In the genomic region with DNA sequence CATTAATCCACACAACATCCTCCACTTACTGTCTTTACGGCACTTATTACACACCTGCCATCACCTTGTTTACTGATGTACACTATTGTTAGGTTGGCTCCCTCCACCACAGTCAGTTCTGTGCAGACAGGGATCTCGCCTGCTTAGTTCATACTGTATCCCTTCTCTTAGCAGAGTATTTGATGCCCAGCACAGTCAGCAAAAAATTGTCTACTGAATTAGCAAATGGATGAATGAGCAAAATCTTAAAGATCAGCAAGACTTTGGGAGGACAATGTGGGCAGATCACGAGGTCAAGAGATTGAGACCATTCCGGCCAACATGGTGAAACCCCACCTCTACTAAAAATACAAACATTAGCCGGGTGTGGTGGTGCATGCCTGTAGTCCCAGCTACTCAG, we compare ENCODE assay signal across 20 cellular contexts.
DNase-seq lines count a peak whose midpoint lies in the region; ATAC-seq, FAIRE-seq and TF ChIP-seq lines count a peak whose summit lies in the region.
"Had no signal": no experiment of that assay in that cellular context is flagged by ENCODE, and none has a peak within 500 bp of the region (broad histone marks: within the 10 kb centered on the region; RNA-seq: fewer than 3 reads in every experiment).

No MANE protein-coding gene starts in this region.

- peaks cover 9% of the 10 kb centered on the region for H3F3A ChIP-seq in Loucy (ENCODE audit: low read depth)

- CTCF ChIA-PET in activated CD4-positive, alpha-beta T cell treated with anti-CD3 and anti-CD28 coated beads, Interleukin-2, amount 10 ng/mL, durations not matched to agents 7 days and 5 days (lab: Charles Lee) = no interaction called here

- no peak overlapping the region for H3K27ac Mint-ChIP-seq in activated CD4-positive, alpha-beta T cell treated with anti-CD3 and anti-CD28 coated beads, Interleukin-2, amount 10 ng/mL, durations not matched to agents 24 days and 14 days
- H3K27ac Mint-ChIP-seq in activated CD4-positive, alpha-beta T cell treated with anti-CD3 and anti-CD28 coated beads, Interleukin-2, amount 10 ng/mL, durations not matched to agents 7 days and 5 days = no peak overlapping the region
- H3K27ac Mint-ChIP-seq in HFFc6 = no peak overlapping the region
- H3K27ac Mint-ChIP-seq: B cell; CD4-positive, CD25-positive, alpha-beta regulatory T cell; CD8-positive, alpha-beta T cell had no signal

- H3K4me3 Mint-ChIP-seq in activated CD4-positive, alpha-beta T cell treated with anti-CD3 and anti-CD28 coated beads, Interleukin-2, amount 10 ng/mL, durations not matched to agents 24 days and 14 days = no peak overlapping the region
- H3K4me3 Mint-ChIP-seq in activated CD4-positive, alpha-beta T cell treated with anti-CD3 and anti-CD28 coated beads, Interleukin-2, amount 10 ng/mL, durations not matched to agents 7 days and 5 days = no peak overlapping the region
- no peak overlapping the region for H3K4me3 Mint-ChIP-seq in HFFc6
- H3K4me3 Mint-ChIP-seq: B cell; CD4-positive, CD25-positive, alpha-beta regulatory T cell; CD8-positive, alpha-beta T cell had no signal

- no peaks in the 10 kb centered on the region for H3K9me3 ChIP-seq in Loucy (ENCODE audit: insufficient read depth, low read depth, low read length)
- H3K9me3 ChIP-seq: BLaER1, Caco-2 had no signal

- peak overlapping the region; percentile 5 for H3K9ac ChIP-seq in Loucy (ENCODE audit: low read depth, low read length, poor library complexity, severe bottlenecking)
- H3K9ac ChIP-seq: BLaER1, GM23248 had no signal

- H3K4me2 ChIP-seq in Loucy (ENCODE audit: low read depth, low read length, poor library complexity, severe bottlenecking) = no peak overlapping the region
- H3K4me2 ChIP-seq: BLaER1 had no signal

- H4K20me1 ChIP-seq in Loucy (ENCODE audit: insufficient read depth, low read length, poor library complexity, severe bottlenecking) = no peaks in the 10 kb centered on the region
- H4K20me1 ChIP-seq: BLaER1 had no signal

- POLR2A ChIA-PET in activated CD4-positive, alpha-beta T cell treated with anti-CD3 and anti-CD28 coated beads, Interleukin-2, amount 10 ng/mL, durations not matched to agents 7 days and 5 days (lab: Charles Lee) = no interaction called here

- H3K9me2 ChIP-seq in Loucy (replicated peaks; ENCODE audit: low read depth, low read length) = no peaks in the 10 kb centered on the region

- no peak for TF ChIP-seq CTCF in Loucy (conservative IDR thresholded peaks at IDR 0.05; ENCODE audit: low read length)
- TF ChIP-seq CTCF in HFFc6 (IDR thresholded peaks at IDR 0.05) = no peak

- no peak overlapping the region for H3K4me3 ChIP-seq in Loucy (ENCODE audit: low read length, poor library complexity, severe bottlenecking)
- H3K4me3 ChIP-seq: BLaER1, GM23248 had no signal

- no peaks in the 10 kb centered on the region for H3K4me1 Mint-ChIP-seq in activated CD4-positive, alpha-beta T cell treated with anti-CD3 and anti-CD28 coated beads, Interleukin-2, amount 10 ng/mL, durations not matched to agents 24 days and 14 days
- no peaks in the 10 kb centered on the region for H3K4me1 Mint-ChIP-seq in activated CD4-positive, alpha-beta T cell treated with anti-CD3 and anti-CD28 coated beads, Interleukin-2, amount 10 ng/mL, durations not matched to agents 7 days and 5 days
- peaks cover 40% of the 10 kb centered on the region for H3K4me1 Mint-ChIP-seq in HFFc6 (ENCODE audit: low read depth)
- H3K4me1 Mint-ChIP-seq: B cell had no signal

- no peaks in the 10 kb centered on the region for H3K9me3 Mint-ChIP-seq in activated CD4-positive, alpha-beta T cell treated with anti-CD3 and anti-CD28 coated beads, Interleukin-2, amount 10 ng/mL, durations not matched to agents 24 days and 14 days
- no peaks in the 10 kb centered on the region for H3K9me3 Mint-ChIP-seq in activated CD4-positive, alpha-beta T cell treated with anti-CD3 and anti-CD28 coated beads, Interleukin-2, amount 10 ng/mL, durations not matched to agents 7 days and 5 days
- no peaks in the 10 kb centered on the region for H3K9me3 Mint-ChIP-seq in HFFc6
- H3K9me3 Mint-ChIP-seq: CD8-positive, alpha-beta T cell had no signal

- H3K79me2 ChIP-seq in Loucy (ENCODE audit: insufficient read depth, low read length) = no peaks in the 10 kb centered on the region

- H3K27me3 Mint-ChIP-seq in activated CD4-positive, alpha-beta T cell treated with anti-CD3 and anti-CD28 coated beads, Interleukin-2, amount 10 ng/mL, durations not matched to agents 24 days and 14 days = peaks cover 30% of the 10 kb centered on the region
- H3K27me3 Mint-ChIP-seq in activated CD4-positive, alpha-beta T cell treated with anti-CD3 and anti-CD28 coated beads, Interleukin-2, amount 10 ng/mL, durations not matched to agents 7 days and 5 days = peaks cover 26% of the 10 kb centered on the region
- H3K27me3 Mint-ChIP-seq in HFFc6 (ENCODE audit: insufficient read depth) = peaks cover 23% of the 10 kb centered on the region

- peak; percentile 40 for DNase-seq in activated CD4-positive, alpha-beta T cell treated with anti-CD3 and anti-CD28 coated beads, Interleukin-2, amount 10 ng/mL, durations not matched to agents 24 days and 14 days
- DNase-seq in activated CD4-positive, alpha-beta T cell treated with anti-CD3 and anti-CD28 coated beads, Interleukin-2, amount 10 ng/mL, durations not matched to agents 7 days and 5 days = no peak
- no peak for DNase-seq in HTR-8/SVneo (ENCODE audit: insufficient read length, low spot score)
- DNase-seq in HFFc6 = no peak
- DNase-seq: Caco-2; CD4-positive, CD25-positive, alpha-beta regulatory T cell; CD8-positive, alpha-beta T cell; DMS153; DND-41; GM23248; H7; HCEC 1CT had no signal

- intact Hi-C loops in activated CD4-positive, alpha-beta T cell treated with anti-CD3 and anti-CD28 coated beads, Interleukin-2, amount 10 ng/mL, durations not matched to agents 24 days and 14 days (cut with micrococcal nuclease) = no loop called here

- 0 out of 2 replicates have a peak overlapping the region, but pooled peaks have one; percentile 26 for H2AFZ ChIP-seq in Loucy (ENCODE audit: low read length)
- H2AFZ ChIP-seq: GM23248 had no signal

- H3K36me3 ChIP-seq in Loucy (ENCODE audit: insufficient read depth, low read length) = no peaks in the 10 kb centered on the region
- H3K36me3 ChIP-seq: BLaER1 had no signal

- peak; percentile 51 for FAIRE-seq in HTR-8/SVneo (lab: Jason Lieb, UNC)
- FAIRE-seq: G401.6, GM12892, GM19239, H1 had no signal

- H3K27me3 ChIP-seq in Loucy (ENCODE audit: insufficient read depth, low read length, poor library complexity, severe bottlenecking) = no peaks in the 10 kb centered on the region
- H3K27me3 ChIP-seq: BLaER1 had no signal

- no peak for ATAC-seq in HG02973 (IDR thresholded peaks at IDR 0.05; ENCODE audit: unreplicated experiment)
- ATAC-seq: CD8-positive, alpha-beta T cell had no signal

- no peaks in the 10 kb centered on the region for H3K36me3 Mint-ChIP-seq in activated CD4-positive, alpha-beta T cell treated with anti-CD3 and anti-CD28 coated beads, Interleukin-2, amount 10 ng/mL, durations not matched to agents 24 days and 14 days (ENCODE audit: low read depth)
- H3K36me3 Mint-ChIP-seq in activated CD4-positive, alpha-beta T cell treated with anti-CD3 and anti-CD28 coated beads, Interleukin-2, amount 10 ng/mL, durations not matched to agents 7 days and 5 days (ENCODE audit: low read depth) = no peaks in the 10 kb centered on the region
- H3K36me3 Mint-ChIP-seq in HFFc6 (ENCODE audit: low read depth) = no peaks in the 10 kb centered on the region
- H3K36me3 Mint-ChIP-seq: CD4-positive, CD25-positive, alpha-beta regulatory T cell; CD8-positive, alpha-beta T cell had no signal

- H3K4me1 ChIP-seq in Loucy (ENCODE audit: insufficient read depth, low read length, poor library complexity, severe bottlenecking) = peaks cover 78% of the 10 kb centered on the region
- H3K4me1 ChIP-seq: BLaER1, Caco-2 had no signal
